28 cellular contexts compared by ENCODE assay signal in genomic region chr13:31675521-31675953, GRCh38.
DNase-seq lines count a peak whose midpoint lies in the region; ATAC-seq and TF ChIP-seq lines count a peak whose summit lies in the region.
"Had no signal": no experiment of that assay in that cellular context is flagged by ENCODE, and none has a peak within 500 bp of the region (broad histone marks: within the 10 kb centered on the region; RNA-seq: fewer than 3 reads in every experiment).

No MANE protein-coding gene starts in this region.

- ATAC-seq in sciatic nerve = no peak
- ATAC-seq: activated CD8-positive, alpha-beta T cell treated with anti-CD3 and anti-CD28 coated beads for 36 hours; activated naive CD4-positive, alpha-beta T cell treated with anti-CD3 and anti-CD28 coated beads, Interleukin-2, amount 50 U/mL, for 72 hours; K562; lower lobe of right lung; pancreas had no signal

- no peaks in the 10 kb centered on the region for H3K36me3 ChIP-seq in adipocyte (ENCODE audit: control insufficient read depth, insufficient read depth, low read length, severe bottlenecking)
- H3K36me3 ChIP-seq: BLaER1 treated with 17β-estradiol and CSF1 and Interleukin-3, amounts not matched to agents 10 nM and 100 nM; lower lobe of right lung; pancreas; Peyer's patch; spleen; transverse colon had no signal

- peaks cover 31% of the 10 kb centered on the region for H3K4me1 ChIP-seq in adipocyte (ENCODE audit: control insufficient read depth, insufficient read depth, low read length)
- H3K4me1 ChIP-seq: BLaER1 treated with 17β-estradiol and CSF1 and Interleukin-3, amounts not matched to agents 10 nM and 100 nM; Caco-2; lower lobe of right lung; pancreas; Peyer's patch; spleen; transverse colon had no signal

- no peaks in the 10 kb centered on the region for H3K36me3 Mint-ChIP-seq in mesothelial cell of epicardium

- peak overlapping the region; percentile 10 for H3K9ac ChIP-seq in adipocyte (ENCODE audit: low read length)
- H3K9ac ChIP-seq: BLaER1 treated with 17β-estradiol and CSF1 and Interleukin-3, amounts not matched to agents 10 nM and 100 nM had no signal

- no peak overlapping the region for H3K27ac Mint-ChIP-seq in mesothelial cell of epicardium
- H3K27ac Mint-ChIP-seq: activated CD8-positive, alpha-beta T cell treated with anti-CD3 and anti-CD28 coated beads for 36 hours; activated naive CD4-positive, alpha-beta T cell treated with anti-CD3 and anti-CD28 coated beads, Interleukin-2, amount 50 U/mL, for 72 hours; activated T-helper 2 cell treated with anti-CD3 and anti-CD28 coated beads, Interferon-gamma antibody, Interleukin-2, Interleukin-4, amounts not matched to agents 10 μg/mL and 5 μg/mL and 100 μg/mL, durations not matched to agents 14 hours and 24 hours and 36 hours; T-helper 1 cell treated with Interleukin-12 subunit alpha and Interleukin-12 subunit beta and Interleukin-4 antibody, amounts not matched to agents 30 μg/mL and 1 μg/mL, for 36 hours had no signal

- H3K4me1 Mint-ChIP-seq in mesothelial cell of epicardium = peaks cover 7% of the 10 kb centered on the region

- peaks cover 14% of the 10 kb centered on the region for H3K9me3 Mint-ChIP-seq in mesothelial cell of epicardium
- H3K9me3 Mint-ChIP-seq: activated CD8-positive, alpha-beta T cell treated with anti-CD3 and anti-CD28 coated beads for 36 hours; activated naive CD4-positive, alpha-beta T cell treated with anti-CD3 and anti-CD28 coated beads, Interleukin-2, amount 50 U/mL, for 72 hours had no signal

- no peaks in the 10 kb centered on the region for H3K27me3 ChIP-seq in adipocyte (replicated peaks; ENCODE audit: control insufficient read depth, insufficient read depth, low read length)
- H3K27me3 ChIP-seq: BLaER1 treated with 17β-estradiol and CSF1 and Interleukin-3, amounts not matched to agents 10 nM and 100 nM; pancreas; Peyer's patch; spleen; transverse colon had no signal

- H3K4me3 ChIP-seq in AG09309 (ENCODE audit: control insufficient read depth, low read depth, low read length) (no peak overlapping the region), adipocyte (ENCODE audit: low read length) (peak overlapping the region; percentile 65), fibroblast of the aortic adventitia (ENCODE audit: low read depth, low read length) (no peak overlapping the region)
- H3K4me3 ChIP-seq: BLaER1 treated with 17β-estradiol and CSF1 and Interleukin-3, amounts not matched to agents 10 nM and 100 nM; dorsolateral prefrontal cortex; K562; lower lobe of right lung; pancreas; Peyer's patch; spleen; transverse colon had no signal

- H3K4me3 Mint-ChIP-seq in mesothelial cell of epicardium = no peak overlapping the region
- H3K4me3 Mint-ChIP-seq: activated CD8-positive, alpha-beta T cell treated with anti-CD3 and anti-CD28 coated beads for 36 hours; nephron; T-helper 1 cell treated with Interleukin-12 subunit alpha and Interleukin-12 subunit beta and Interleukin-4 antibody, amounts not matched to agents 30 μg/mL and 1 μg/mL, for 36 hours had no signal

- DNase-seq in AG09309 (ENCODE audit: low read depth) (peak; percentile 20), LHCN-M2 (ENCODE audit: low read depth) (peak; percentile 60), adipocyte (ENCODE audit: low read depth) (peak; percentile 77), fibroblast of the aortic adventitia (ENCODE audit: low read depth) (peak; percentile 84), mesothelial cell of epicardium (ENCODE audit: low spot score in 2 of 2, unreplicated experiment in 2 of 2) (no peak), sciatic nerve (ENCODE audit: low spot score) (no peak), T1000 (lab: John Stamatoyannopoulos, UW) (no peak)
- no peak for DNase-seq in stimulated activated naive CD4-positive, alpha-beta T cell (lab: John Stamatoyannopoulos, UW)
- DNase-seq: activated CD4-positive, alpha-beta T cell treated with anti-CD3 and anti-CD28 coated beads for 1 hour; activated CD8-positive, alpha-beta T cell treated with anti-CD3 and anti-CD28 coated beads for 36 hours; Caco-2; dorsolateral prefrontal cortex; foreskin melanocyte; H7; lower lobe of right lung; NCI-H1694; NCI-H2171; NCI-H526 treated with DMSO at 0.1 percent for 48 hours; pancreas; Peyer's patch; spleen; transverse colon had no signal

- peaks cover 2% of the 10 kb centered on the region for H3K27me3 Mint-ChIP-seq in mesothelial cell of epicardium (ENCODE audit: low read depth)
- H3K27me3 Mint-ChIP-seq: activated CD8-positive, alpha-beta T cell treated with anti-CD3 and anti-CD28 coated beads for 36 hours had no signal

- TF ChIP-seq CTCF in AG09309 (IDR thresholded peaks at IDR 0.05; ENCODE audit: control insufficient read depth, insufficient read depth, low read depth, low read length, missing control alignments) (no peak), fibroblast of the aortic adventitia (IDR thresholded peaks at IDR 0.05; ENCODE audit: insufficient read depth, low read length) (no peak), mesothelial cell of epicardium (IDR thresholded peaks at IDR 0.05; ENCODE audit: unreplicated experiment) (no peak)

- intact Hi-C loops in sciatic nerve (cut with DNase I) = no loop called here

- H3K9me3 ChIP-seq in adipocyte (ENCODE audit: control insufficient read depth, low read length) = no peaks in the 10 kb centered on the region
- H3K9me3 ChIP-seq: Caco-2, lower lobe of right lung, pancreas, Peyer's patch, transverse colon had no signal

Comparison
In these comparisons a context has a peak if more than half of its experiments do, and no peak if none do; other contexts are left out.
1. DNase-seq: peak in AG09309 (single experiment), LHCN-M2 (single experiment), adipocyte (single experiment) and fibroblast of the aortic adventitia (single experiment); none in mesothelial cell of epicardium (0 of 2), stimulated activated naive CD4-positive, alpha-beta T cell (0 of 6), sciatic nerve (single experiment) and T1000 (single experiment).